19 cellular contexts compared by ENCODE assay signal in genomic region chr2:16824472-16824871, GRCh38.
DNase-seq lines count a peak whose midpoint lies in the region; ATAC-seq and TF ChIP-seq lines count a peak whose summit lies in the region.
"Had no signal": no experiment of that assay in that cellular context is flagged by ENCODE, and none has a peak within 500 bp of the region (broad histone marks: within the 10 kb centered on the region; RNA-seq: fewer than 3 reads in every experiment).

No MANE protein-coding gene starts in this region.

- no peak for TF ChIP-seq CTCF in RWPE1 (conservative IDR thresholded peaks at IDR 0.05; ENCODE audit: low read depth)
- no peak for TF ChIP-seq CTCF in mammary epithelial cell (conservative IDR thresholded peaks at IDR 0.05 in 1 of 2, IDR thresholded peaks at IDR 0.05 in 1 of 2; ENCODE audit: extremely low read depth in 1 of 2, insufficient read depth in 1 of 2, low read depth in 1 of 2, low read length in 2 of 2)

- no peaks in the 10 kb centered on the region for H3K79me2 ChIP-seq in mammary epithelial cell (ENCODE audit: insufficient read depth, low read length)

- no peaks in the 10 kb centered on the region for H3K36me3 ChIP-seq in mammary epithelial cell (ENCODE audit: insufficient read depth, low read length)

- H3K27me3 ChIP-seq in mammary epithelial cell (ENCODE audit: insufficient read depth, low read length): no peaks in the 10 kb centered on the region

- no peak overlapping the region for H3K27ac ChIP-seq in RWPE1
- no peak overlapping the region for H3K27ac ChIP-seq in mammary epithelial cell (ENCODE audit: insufficient read depth, low read depth, low read length)
- peak overlapping the region; percentile 62 for H3K27ac ChIP-seq in epithelial cell of prostate
- H3K27ac ChIP-seq: A549, GM23248 had no signal

- no peak for ATAC-seq in GM21825 (IDR thresholded peaks at IDR 0.05; ENCODE audit: unreplicated experiment)
- ATAC-seq: A549, HCT116 had no signal

- no peak overlapping the region for H3K4me2 ChIP-seq in mammary epithelial cell (ENCODE audit: insufficient read depth, low read depth, low read length)
- H3K4me2 ChIP-seq: A549 had no signal

- intact Hi-C loops in mammary epithelial cell (cut with micrococcal nuclease): no loop called here

- no peak overlapping the region for H3K9ac ChIP-seq in mammary epithelial cell (ENCODE audit: insufficient read depth, low read length)
- H3K9ac ChIP-seq: GM23248 had no signal

- peaks cover 9% of the 10 kb centered on the region for H3K4me1 ChIP-seq in mammary epithelial cell (ENCODE audit: insufficient read depth, low read length)
- H3K4me1 ChIP-seq: A549 had no signal

- in situ Hi-C loops in mammary epithelial cell (cut with MboI; ENCODE audit: low sequenced_read_pairs in 2 of 2): no loop called here

- no peaks in the 10 kb centered on the region for H3K9me3 ChIP-seq in mammary epithelial cell (replicated peaks; ENCODE audit: insufficient read depth, low read length)
- H3K9me3 ChIP-seq: A549 had no signal

- CTCF ChIA-PET in RWPE1 (lab: Yijun Ruan, JAX): interaction anchor here (0.6 kb wide), 2 partner anchors 58 to 473 kb away, joined by 3 read pairs; no protein-coding TSS in a partner anchor
- CTCF ChIA-PET in mammary epithelial cell (lab: Charles Lee; ENCODE audit: low non-redundant PET): no interaction called here

- H3K4me3 ChIP-seq in mammary epithelial cell (replicated peaks in 1 of 3; ENCODE audit: insufficient read depth in 1 of 3, low read depth in 2 of 3, low read length in 3 of 3): no peak overlapping the region
- H3K4me3 ChIP-seq: A549, GM23248 had no signal

- peak; percentile 15 for DNase-seq in RWPE1 (ENCODE audit: low spot score)
- DNase-seq in mammary epithelial cell: peak; percentile 37
- peak; percentile 0 for DNase-seq in epithelial cell of prostate (ENCODE audit: low read depth, low spot score)
- DNase-seq in NCI-H774 (lab: John Stamatoyannopoulos, UW): no peak
- DNase-seq in middle frontal gyrus (ENCODE audit: extremely low spot score, low spot score): no peak
- DNase-seq: 8988T; ACHN; C1 segment of cervical spinal cord; Calu3; CD4-positive, alpha-beta memory T cell; COR-L47; DMS53; DMS79 treated with DMSO at 0.1 percent for 48 hours; GF-D8; GM23248; H7 had no signal

- dilution Hi-C loops in mammary epithelial cell (cut with HindIII; ENCODE audit: low sequenced_read_pairs): no loop called here

- no TSS peak for BruUV-seq in mammary epithelial cell (replicated peaks; lab: Mats Ljungman, UMichigan)

- POLR2A ChIA-PET in RWPE1 (lab: Yijun Ruan, JAX; ENCODE audit: low non-redundant PET): no interaction called here

- no peak overlapping the region for H2AFZ ChIP-seq in mammary epithelial cell (ENCODE audit: low read depth, low read length)
- H2AFZ ChIP-seq: GM23248 had no signal

- WGBS in mammary epithelial cell (ENCODE audit: low coverage, missing lambda C conversion rate): 36% methylated on average over 1 of the region's 1 CpG

- no peaks in the 10 kb centered on the region for H4K20me1 ChIP-seq in mammary epithelial cell (ENCODE audit: insufficient read depth, low read length)

Comparison
In these comparisons a context has a peak if more than half of its experiments do, and no peak if none do; other contexts are left out.
1. DNase-seq: peak in RWPE1 (single experiment), mammary epithelial cell (single experiment) and epithelial cell of prostate (single experiment); none in NCI-H774 (single experiment) and middle frontal gyrus (single experiment).